8 cellular contexts compared by ENCODE assay signal in the genomic region with DNA sequence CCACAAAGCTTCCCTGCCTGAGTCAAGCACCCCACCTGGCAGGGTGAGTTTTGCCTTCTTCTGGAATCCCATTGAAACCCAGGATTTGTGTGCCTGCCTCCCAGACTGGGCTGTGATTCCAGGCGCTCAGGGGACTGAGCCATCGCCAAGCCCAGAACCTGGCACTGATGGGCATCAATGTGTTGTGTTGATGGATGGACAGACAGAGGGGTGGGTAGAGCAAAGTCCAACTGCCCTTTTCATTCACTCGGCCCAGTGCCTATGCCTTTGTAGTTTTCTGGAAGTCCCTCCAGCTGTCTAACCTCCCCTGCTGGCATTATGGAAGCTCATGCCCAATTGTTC.
A peak's percentile ranks its signal among the peaks of the same experiment; 100 is the strongest.
DNase-seq lines count a peak whose midpoint lies in the region; ATAC-seq, FAIRE-seq and TF ChIP-seq lines count a peak whose summit lies in the region.

No MANE protein-coding gene starts in this region.

- H3K9me3 ChIP-seq in HUES64 (ENCODE audit: insufficient read depth, low read depth, low read length) (no peaks in the 10 kb centered on the region), ascending aorta (no peaks in the 10 kb centered on the region), HepG2 (ENCODE audit: low read length) (no peaks in the 10 kb centered on the region), stomach smooth muscle (ENCODE audit: control insufficient read depth in 2 of 2, low read length in 2 of 2) (no peaks in the 10 kb centered on the region)

- TF ChIP-seq RAD21 in HepG2 (CRISPR knock-in tag; IDR thresholded peaks at IDR 0.05): no peak

- no peak for FAIRE-seq in HepG2 (lab: Jason Lieb, UNC)

- H3K79me2 ChIP-seq in HepG2 (ENCODE audit: insufficient read depth, low read length): no peaks in the 10 kb centered on the region

- in situ Hi-C loops in HepG2 (cut with HindIII; ENCODE audit: extremely low pct_ligation_motif_present, low pct_unique_long_range_greater_than_20kb): no loop called here

- H3K27ac ChIP-seq in HUES64 (ENCODE audit: low read depth, low read length) (peak overlapping the region; percentile 59), ascending aorta (peak overlapping the region; percentile 95), HepG2 (ENCODE audit: extremely low read length, insufficient read depth, low read length) (no peak overlapping the region), stomach smooth muscle (ENCODE audit: low read length) (peak overlapping the region; percentile 98)

- no peak overlapping the region for H2AFZ ChIP-seq in HepG2 (ENCODE audit: low read length)

- TF ChIP-seq CTCF in ascending aorta (IDR thresholded peaks at IDR 0.05) (no peak), HepG2 (CRISPR knock-in tag; IDR thresholded peaks at IDR 0.05) (no peak)

- ATAC-seq in HepG2 (no peak), HG03354 (IDR thresholded peaks at IDR 0.05; ENCODE audit: poor library complexity, severe bottlenecking, unreplicated experiment) (no peak), HG03442 (IDR thresholded peaks at IDR 0.05; ENCODE audit: unreplicated experiment) (no peak)

- H3K4me1 ChIP-seq in HUES64 (ENCODE audit: insufficient read depth, low read length): peaks cover 16% of the 10 kb centered on the region
- peaks cover 4 to 13% of the 10 kb centered on the region in 2 donors for H3K4me1 ChIP-seq in ascending aorta
- H3K4me1 ChIP-seq in HepG2 (ENCODE audit: insufficient read depth, low read length): peaks cover 24% of the 10 kb centered on the region
- peaks cover 62% of the 10 kb centered on the region for H3K4me1 ChIP-seq in stomach smooth muscle (ENCODE audit: control insufficient read depth, insufficient read depth, low read length)

- H3K9ac ChIP-seq in HUES64 (ENCODE audit: low read depth, low read length) (peak overlapping the region; percentile 75), HepG2 (ENCODE audit: insufficient read depth, low read depth, low read length) (peak overlapping the region; percentile 45; the same call in 1 of the 2 replicates), stomach smooth muscle (ENCODE audit: low read length in 2 of 2) (peak overlapping the region; percentile 77 to 98)

- no peak for DNase-seq in ascending aorta (ENCODE audit: low spot score in 2 of 2)
- no peak for DNase-seq in HepG2 (ENCODE audit: low spot score)
- DNase-seq in DMS153 (lab: John Stamatoyannopoulos, UW): no peak
- no peak for DNase-seq in NK-92 treated with Interleukin-12 subunit alpha and Interleukin-12 subunit beta, amount 100 ng/mL, for 24 hours (lab: John Stamatoyannopoulos, UW)

- CTCF ChIA-PET in HepG2 (lab: Yijun Ruan, JAX; ENCODE audit: low intra/inter-chr PET ratio, low total read pairs): no interaction called here

- 84% methylated on average over 3 of the region's 3 CpGs for WGBS in HUES64
- 67% methylated on average over 1 of the region's 3 CpGs for WGBS in HepG2 (ENCODE audit: low lambda C conversion rate)

- TF ChIP-seq EP300 in HepG2 (IDR thresholded peaks at IDR 0.05; ENCODE audit: low read depth in 2 of 2, low read length in 2 of 2): no peak
- no peak for TF ChIP-seq EP300 in HepG2 (CRISPR knock-in tag; IDR thresholded peaks at IDR 0.05; ENCODE audit: borderline replicate concordance)

- no peak for TF ChIP-seq POLR2A in HepG2 (IDR thresholded peaks at IDR 0.05; ENCODE audit: insufficient read depth in 1 of 2, low read depth in 2 of 2, low read length in 2 of 2)

- H3K27me3 ChIP-seq in HUES64 (ENCODE audit: insufficient read depth, low read length) (peaks cover 21% of the 10 kb centered on the region), ascending aorta (no peaks in the 10 kb centered on the region), HepG2 (ENCODE audit: control insufficient read depth in 1 of 2, insufficient read depth in 2 of 2, low read length in 2 of 2) (peaks cover 0 to 24% of the 10 kb centered on the region in 2 experiments; a peak in 3 of 5 replicates), stomach smooth muscle (ENCODE audit: control insufficient read depth in 1 of 2, insufficient read depth in 2 of 2, low read length in 2 of 2) (no peaks in the 10 kb centered on the region)

- H3K4me2 ChIP-seq in HepG2 (ENCODE audit: low read depth, low read length): peak overlapping the region; percentile 83

- intact Hi-C loops in ascending aorta (cut with DNase I) (no loop called here), HepG2 (cut with micrococcal nuclease; ENCODE audit: unreplicated experiment) (no loop called here)

- POLR2A ChIA-PET in HepG2 (lab: Yijun Ruan, JAX): interaction anchor here (0.8 to 1.1 kb wide), 3 partner anchors 9 to 46 kb away, joined by 3 read pairs; no protein-coding TSS in a partner anchor

- H4K20me1 ChIP-seq in HepG2 (ENCODE audit: insufficient read depth, low read length): no peaks in the 10 kb centered on the region; the same call in 1 of the 2 replicates

- no TSS peak for BruUV-seq in HepG2 (replicated peaks; lab: Mats Ljungman, UMichigan)

- H3K36me3 ChIP-seq in HUES64 (ENCODE audit: insufficient read depth, low read length) (no peaks in the 10 kb centered on the region), ascending aorta (no peaks in the 10 kb centered on the region), HepG2 (replicated peaks in 1 of 2; ENCODE audit: control insufficient read depth in 1 of 2, insufficient read depth in 2 of 2, low read length in 2 of 2) (no peaks in the 10 kb centered on the region), stomach smooth muscle (ENCODE audit: control insufficient read depth in 2 of 2, insufficient read depth in 2 of 2, low read length in 2 of 2) (no peaks in the 10 kb centered on the region)

- H3K4me3 ChIP-seq in HUES64 (ENCODE audit: low read length) (peak overlapping the region; percentile 68), ascending aorta (peak overlapping the region; percentile 46 to 58), HepG2 (replicated peaks in 1 of 3; ENCODE audit: insufficient read depth in 1 of 3, low read depth in 2 of 3, low read length in 3 of 3) (peak overlapping the region; percentile 35 to 69 (median 55); a peak in 4 of 6 replicates), stomach smooth muscle (ENCODE audit: low read length in 2 of 2) (peak overlapping the region; percentile 27 to 80)

TF ChIP-seq in HepG2, 621 proteins besides CTCF, POLR2A, EP300 and RAD21:
- TF ChIP-seq, protein P1, sequence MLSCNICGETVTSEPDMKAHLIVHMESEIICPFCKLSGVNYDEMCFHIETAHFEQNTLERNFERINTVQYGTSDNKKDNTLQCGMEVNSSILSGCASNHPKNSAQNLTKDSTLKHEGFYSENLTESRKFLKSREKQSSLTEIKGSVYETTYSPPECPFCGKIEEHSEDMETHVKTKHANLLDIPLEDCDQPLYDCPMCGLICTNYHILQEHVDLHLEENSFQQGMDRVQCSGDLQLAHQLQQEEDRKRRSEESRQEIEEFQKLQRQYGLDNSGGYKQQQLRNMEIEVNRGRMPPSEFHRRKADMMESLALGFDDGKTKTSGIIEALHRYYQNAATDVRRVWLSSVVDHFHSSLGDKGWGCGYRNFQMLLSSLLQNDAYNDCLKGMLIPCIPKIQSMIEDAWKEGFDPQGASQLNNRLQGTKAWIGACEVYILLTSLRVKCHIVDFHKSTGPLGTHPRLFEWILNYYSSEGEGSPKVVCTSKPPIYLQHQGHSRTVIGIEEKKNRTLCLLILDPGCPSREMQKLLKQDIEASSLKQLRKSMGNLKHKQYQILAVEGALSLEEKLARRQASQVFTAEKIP (CRISPR knock-in tag; IDR thresholded peaks at IDR 0.05; ENCODE audit: borderline replicate concordance): no peak
- TF ChIP-seq ETV6 (CRISPR knock-in tag; conservative IDR thresholded peaks at IDR 0.05) (no peak), ZNF292 (CRISPR knock-in tag; IDR thresholded peaks at IDR 0.05; ENCODE audit: borderline replicate concordance, low read depth) (no peak)
- TF ChIP-seq, protein P2, sequence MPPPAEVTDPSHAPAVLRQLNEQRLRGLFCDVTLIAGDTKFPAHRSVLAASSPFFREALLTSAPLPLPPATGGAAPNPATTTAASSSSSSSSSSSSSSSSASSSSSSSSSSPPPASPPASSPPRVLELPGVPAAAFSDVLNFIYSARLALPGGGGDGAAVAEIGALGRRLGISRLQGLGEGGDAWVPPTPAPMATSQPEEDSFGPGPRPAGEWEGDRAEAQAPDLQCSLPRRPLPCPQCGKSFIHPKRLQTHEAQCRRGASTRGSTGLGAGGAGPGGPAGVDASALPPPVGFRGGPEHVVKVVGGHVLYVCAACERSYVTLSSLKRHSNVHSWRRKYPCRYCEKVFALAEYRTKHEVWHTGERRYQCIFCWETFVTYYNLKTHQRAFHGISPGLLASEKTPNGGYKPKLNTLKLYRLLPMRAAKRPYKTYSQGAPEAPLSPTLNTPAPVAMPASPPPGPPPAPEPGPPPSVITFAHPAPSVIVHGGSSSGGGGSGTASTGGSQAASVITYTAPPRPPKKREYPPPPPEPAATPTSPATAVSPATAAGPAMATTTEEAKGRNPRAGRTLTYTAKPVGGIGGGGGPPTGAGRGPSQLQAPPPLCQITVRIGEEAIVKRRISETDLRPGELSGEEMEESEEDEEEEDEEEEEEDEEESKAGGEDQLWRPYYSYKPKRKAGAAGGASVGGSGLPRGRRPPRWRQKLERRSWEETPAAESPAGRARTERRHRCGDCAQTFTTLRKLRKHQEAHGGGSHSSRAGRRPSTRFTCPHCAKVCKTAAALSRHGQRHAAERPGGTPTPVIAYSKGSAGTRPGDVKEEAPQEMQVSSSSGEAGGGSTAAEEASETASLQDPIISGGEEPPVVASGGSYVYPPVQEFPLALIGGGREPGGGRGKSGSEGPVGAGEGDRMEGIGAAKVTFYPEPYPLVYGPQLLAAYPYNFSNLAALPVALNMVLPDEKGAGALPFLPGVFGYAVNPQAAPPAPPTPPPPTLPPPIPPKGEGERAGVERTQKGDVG (CRISPR knock-in tag; IDR thresholded peaks at IDR 0.05; ENCODE audit: borderline replicate concordance): peak; percentile 24; the same call in 1 of the 2 replicates
- TF ChIP-seq, protein P3, sequence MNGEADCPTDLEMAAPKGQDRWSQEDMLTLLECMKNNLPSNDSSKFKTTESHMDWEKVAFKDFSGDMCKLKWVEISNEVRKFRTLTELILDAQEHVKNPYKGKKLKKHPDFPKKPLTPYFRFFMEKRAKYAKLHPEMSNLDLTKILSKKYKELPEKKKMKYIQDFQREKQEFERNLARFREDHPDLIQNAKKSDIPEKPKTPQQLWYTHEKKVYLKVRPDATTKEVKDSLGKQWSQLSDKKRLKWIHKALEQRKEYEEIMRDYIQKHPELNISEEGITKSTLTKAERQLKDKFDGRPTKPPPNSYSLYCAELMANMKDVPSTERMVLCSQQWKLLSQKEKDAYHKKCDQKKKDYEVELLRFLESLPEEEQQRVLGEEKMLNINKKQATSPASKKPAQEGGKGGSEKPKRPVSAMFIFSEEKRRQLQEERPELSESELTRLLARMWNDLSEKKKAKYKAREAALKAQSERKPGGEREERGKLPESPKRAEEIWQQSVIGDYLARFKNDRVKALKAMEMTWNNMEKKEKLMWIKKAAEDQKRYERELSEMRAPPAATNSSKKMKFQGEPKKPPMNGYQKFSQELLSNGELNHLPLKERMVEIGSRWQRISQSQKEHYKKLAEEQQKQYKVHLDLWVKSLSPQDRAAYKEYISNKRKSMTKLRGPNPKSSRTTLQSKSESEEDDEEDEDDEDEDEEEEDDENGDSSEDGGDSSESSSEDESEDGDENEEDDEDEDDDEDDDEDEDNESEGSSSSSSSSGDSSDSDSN (CRISPR knock-in tag; IDR thresholded peaks at IDR 0.05): no peak
TF ChIP-seq in HepG2: peak in this region for 1.
